Comparison of ENCODE assay signal across 8 cellular contexts in the genomic region with DNA sequence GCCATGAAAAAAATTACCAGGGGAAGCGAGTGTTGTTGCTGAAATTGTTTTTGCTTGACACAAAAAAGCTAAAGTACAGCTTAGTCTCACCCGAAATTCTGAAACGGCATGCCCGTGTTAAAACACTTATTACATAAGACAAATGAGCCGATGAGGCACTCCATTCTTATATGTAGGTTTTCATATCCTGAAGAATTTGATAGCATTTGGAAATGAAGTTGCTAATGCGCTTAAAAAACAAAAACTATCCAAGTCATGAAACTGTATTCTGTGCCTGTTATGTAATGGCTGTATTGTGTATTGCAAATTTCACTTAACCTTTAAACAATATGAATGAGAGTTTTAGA. TPM values are rescaled to one million over a fixed set of nuclear protein-coding genes. Genes with fewer than 3 reads are reported as not detected.
DNase-seq lines count a peak whose midpoint lies in the region; ATAC-seq and TF ChIP-seq lines count a peak whose summit lies in the region.

No MANE protein-coding gene starts in this region.

- H3K4me3 ChIP-seq in BE2C (ENCODE audit: low read depth, low read length): peak overlapping the region; percentile 78
- H3K4me3 ChIP-seq in MM.1S (ENCODE audit: low read length): peak overlapping the region; percentile 84
- H3K4me3 ChIP-seq in coronary artery: peak overlapping the region; percentile 86
- peak overlapping the region; percentile 73 for H3K4me3 ChIP-seq in naive thymus-derived CD4-positive, alpha-beta T cell (ENCODE audit: low read length)

- H3K27me3 Mint-ChIP-seq in naive thymus-derived CD4-positive, alpha-beta T cell: peaks cover 0 to 37% (median 0%) of the 10 kb centered on the region in 5 donors

- peak overlapping the region; percentile 85; the same call in 1 of the 2 replicates for H2AFZ ChIP-seq in MM.1S (ENCODE audit: low read length)

- no peaks in the 10 kb centered on the region for H3K9me2 ChIP-seq in MM.1S (replicated peaks; ENCODE audit: insufficient read depth, low read length)

- peaks cover 21% of the 10 kb centered on the region for H3K79me2 ChIP-seq in MM.1S (ENCODE audit: low read length)

- TF ChIP-seq CTCF in BE2C (IDR thresholded peaks at IDR 0.05; ENCODE audit: low read depth, low read length) (no peak), MM.1S (IDR thresholded peaks at IDR 0.05; ENCODE audit: low read length) (no peak), coronary artery (IDR thresholded peaks at IDR 0.05) (no peak)

- no peaks in the 10 kb centered on the region for H3K27me3 ChIP-seq in BE2C
- peaks cover 7% of the 10 kb centered on the region; the same call in 1 of the 2 replicates for H3K27me3 ChIP-seq in MM.1S (replicated peaks; ENCODE audit: insufficient read depth, low read length)
- no peaks in the 10 kb centered on the region for H3K27me3 ChIP-seq in naive thymus-derived CD4-positive, alpha-beta T cell (ENCODE audit: control insufficient read depth in 2 of 2, insufficient read depth in 2 of 2, low read length in 2 of 2)

- H3K36me3 Mint-ChIP-seq in naive thymus-derived CD4-positive, alpha-beta T cell: peaks cover 0 to 5% (median 0%) of the 10 kb centered on the region in 5 donors

- peak overlapping the region; percentile 94 to 99 (median 96) for H3K4me3 Mint-ChIP-seq in naive thymus-derived CD4-positive, alpha-beta T cell

- peaks cover 4% of the 10 kb centered on the region; the same call in 1 of the 2 replicates for H3F3A ChIP-seq in MM.1S (ENCODE audit: insufficient read depth, low read length)

- H4K20me1 ChIP-seq in MM.1S (ENCODE audit: insufficient read depth, low read length): no peaks in the 10 kb centered on the region

- peak overlapping the region; percentile 95 to 99 (median 98) for H3K27ac Mint-ChIP-seq in naive thymus-derived CD4-positive, alpha-beta T cell

- intact Hi-C loops in naive thymus-derived CD4-positive, alpha-beta T cell (cut with micrococcal nuclease): loop anchor here (1.0 to 10.0 kb wide), 12 partner anchors 8 to 849 kb away; partner anchors contain the start of genes HSPA13 (in 1 of the 2), RBM11 (in 1 of the 2) and SAMSN1 (in 1 of the 2)

- H3K27ac ChIP-seq in MM.1S (ENCODE audit: low read length) (no peak overlapping the region), coronary artery (peak overlapping the region; percentile 97 to 98)
- H3K27ac ChIP-seq in naive thymus-derived CD4-positive, alpha-beta T cell (ENCODE audit: low read depth, low read length): peak overlapping the region; percentile 85

- DNase-seq in BE2C: no peak
- DNase-seq in MM.1S: no peak
- DNase-seq in coronary artery (ENCODE audit: low spot score): no peak
- no peak for DNase-seq in naive thymus-derived CD4-positive, alpha-beta T cell
- DNase-seq in NCI-H187 (lab: John Stamatoyannopoulos, UW): no peak
- no peak for DNase-seq in effector CD4-positive, alpha-beta T cell
- DNase-seq in activated CD4-positive, alpha-beta T cell treated with anti-CD3 and anti-CD28 coated beads for 1 hour: no peak

- H3K4me1 Mint-ChIP-seq in naive thymus-derived CD4-positive, alpha-beta T cell: peaks cover 16 to 39% (median 31%) of the 10 kb centered on the region in 7 donors

- H3K36me3 ChIP-seq in BE2C: no peaks in the 10 kb centered on the region
- H3K36me3 ChIP-seq in MM.1S (replicated peaks; ENCODE audit: insufficient read depth, low read length): no peaks in the 10 kb centered on the region
- H3K36me3 ChIP-seq in naive thymus-derived CD4-positive, alpha-beta T cell (ENCODE audit: control insufficient read depth in 2 of 3, insufficient read depth in 3 of 3, low read length in 3 of 3): peaks cover 0 to 8% (median 0%) of the 10 kb centered on the region in 3 experiments

- POLR2A ChIA-PET in naive thymus-derived CD4-positive, alpha-beta T cell (lab: Charles Lee): interaction anchor here (0.5 to 2.5 kb wide), 8 partner anchors 11 to 664 kb away, joined by 3 to 30 read pairs (median 4); partner anchors contain the start of gene USP25

- CTCF ChIA-PET in naive thymus-derived CD4-positive, alpha-beta T cell (lab: Charles Lee): interaction anchor here (1.6 kb wide), 1 partner anchor 487 kb away, joined by 6 read pairs; no protein-coding TSS in a partner anchor

- no peak for ATAC-seq in naive thymus-derived CD4-positive, alpha-beta T cell
- no peak for ATAC-seq in GM21723 (IDR thresholded peaks at IDR 0.05; ENCODE audit: unreplicated experiment)

- H3K9me3 Mint-ChIP-seq in naive thymus-derived CD4-positive, alpha-beta T cell: peaks cover 0 to 2% (median 0%) of the 10 kb centered on the region in 11 donors

- H3K9ac ChIP-seq in MM.1S (ENCODE audit: low read length): no peak overlapping the region

- H3K9me3 ChIP-seq in BE2C (no peaks in the 10 kb centered on the region), MM.1S (replicated peaks; ENCODE audit: insufficient read depth, low read length) (no peaks in the 10 kb centered on the region)
- no peaks in the 10 kb centered on the region for H3K9me3 ChIP-seq in naive thymus-derived CD4-positive, alpha-beta T cell (ENCODE audit: control insufficient read depth in 2 of 3, low read length in 3 of 3)

- peak overlapping the region; percentile 94 for H3K4me2 ChIP-seq in MM.1S (ENCODE audit: low read depth, low read length)

- peaks cover 14% of the 10 kb centered on the region for H3K4me1 ChIP-seq in BE2C
- H3K4me1 ChIP-seq in MM.1S (ENCODE audit: low read length): no peaks in the 10 kb centered on the region
- peaks cover 0 to 11% of the 10 kb centered on the region in 2 donors for H3K4me1 ChIP-seq in naive thymus-derived CD4-positive, alpha-beta T cell (ENCODE audit: control insufficient read depth in 2 of 2, insufficient read depth in 2 of 2, low read length in 2 of 2)

RNA-seq across cellular contexts. Expression of gene NRIP1, which starts 1.4 kb away (rescaled TPM):
- 11.1 TPM for polyA plus RNA-seq in BE2C (2012; ENCODE audit: insufficient read depth, insufficient read length, low read depth)
- 10 to 100 TPM; 13.8 to 42.6 (median 35.8) TPM for total RNA-seq in naive thymus-derived CD4-positive, alpha-beta T cell
- 10 to 100 TPM; 24.0 to 35.2 TPM for polyA plus RNA-seq in naive thymus-derived CD4-positive, alpha-beta T cell
